In the genomic region with DNA sequence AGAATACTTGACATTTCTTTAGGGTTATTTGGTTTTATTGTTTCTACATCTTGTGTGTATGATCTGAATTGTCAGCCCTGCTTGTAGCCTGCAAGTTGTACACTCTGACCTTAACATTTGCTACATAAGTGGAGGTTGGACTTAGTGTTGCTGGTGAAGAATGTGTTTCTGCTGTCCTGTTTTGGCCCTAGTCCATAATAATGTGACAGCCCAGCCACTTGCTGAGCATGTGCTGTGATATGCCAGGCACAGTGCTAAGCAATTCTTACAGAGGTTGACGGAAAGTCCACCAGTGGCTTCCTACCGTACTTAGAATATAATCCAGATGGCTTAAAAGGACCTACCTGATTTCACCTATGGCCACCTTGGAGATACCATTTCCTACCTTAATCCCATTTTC, we compare ENCODE assay signal across 28 cellular contexts.
"Had no signal": no experiment of that assay in that cellular context is flagged by ENCODE, and none has a peak within 500 bp of the region (broad histone marks: within the 10 kb centered on the region; RNA-seq: fewer than 3 reads in every experiment).

No MANE protein-coding gene starts in this region.

- H3K27ac ChIP-seq: lower lobe of right lung, neural progenitor cell, neutrophil, parathyroid adenoma, psoas muscle, right lobe of liver, tibial nerve, vagina had no signal

- H2AFZ ChIP-seq: neural progenitor cell, parathyroid adenoma had no signal

- H3K9me3 Mint-ChIP-seq: type B pancreatic cell had no signal

- H3K4me3 Mint-ChIP-seq: immature natural killer cell; mesothelial cell of epicardium; naive B cell; natural killer cell; nephron progenitor cell; neural progenitor cell; stimulated activated memory B cell treated with anti-CD40 and anti-IgM and Interleukin-4, amounts not matched to agents 10 μg/mL and 1 μg/mL and 100 μg/mL, for 72 hours; stimulated activated naive CD8-positive, alpha-beta T cell treated with anti-CD3 and anti-CD28 coated beads, Interleukin-15, amount 100 ng/mL, for 72 hours; type B pancreatic cell had no signal

- H3K4me1 ChIP-seq: lower lobe of right lung, neural progenitor cell, parathyroid adenoma, psoas muscle, right lobe of liver, tibial nerve, vagina had no signal

- H3K9me3 ChIP-seq: lower lobe of right lung, neutrophil, psoas muscle, right lobe of liver, vagina had no signal

- DNase-seq: hypothalamus; immature natural killer cell; kidney; lower lobe of right lung; mammary epithelial cell; mesendoderm; naive B cell; natural killer cell; nephron progenitor cell; occipital lobe; psoas muscle; right lobe of liver; stimulated activated CD4-positive, alpha-beta T cell treated with anti-CD3 and anti-CD28 coated beads, Interleukin-1b, Interleukin-23, amount 100 ng/mL, for 48 hours; stimulated activated CD4-positive, alpha-beta T cell treated with anti-CD3 and anti-CD28 coated beads, Interleukin-2, amount 100 ng/mL, for 48 hours; stimulated activated CD4-positive, alpha-beta T cell treated with anti-CD3 and anti-CD28 coated beads, Interleukin-4, amount 100 ng/mL, for 4 hours; stimulated activated CD8-positive, alpha-beta memory T cell treated with anti-CD3 and anti-CD28 coated beads, Interleukin-4, amount 100 ng/mL, for 48 hours; stimulated activated naive CD4-positive, alpha-beta T cell treated with Interleukin-2 at 50 U/mL for 16 hours; stimulated activated naive CD8-positive, alpha-beta T cell treated with anti-CD3 and anti-CD28 coated beads, Interleukin-15, amount 100 ng/mL, for 72 hours; substantia nigra had no signal

- H3K79me2 ChIP-seq: parathyroid adenoma had no signal

- H3K9ac ChIP-seq: neural progenitor cell, parathyroid adenoma had no signal

- H3K27me3 ChIP-seq: neural progenitor cell, neutrophil, right lobe of liver, tibial nerve, vagina had no signal

- H3K27me3 Mint-ChIP-seq: naive B cell; stimulated activated memory B cell treated with anti-CD40 and anti-IgM and Interleukin-4, amounts not matched to agents 10 μg/mL and 1 μg/mL and 100 μg/mL, for 72 hours; stimulated activated naive CD8-positive, alpha-beta T cell treated with anti-CD3 and anti-CD28 coated beads, Interleukin-15, amount 100 ng/mL, for 72 hours had no signal

- H3K4me2 ChIP-seq: neural progenitor cell, smooth muscle cell had no signal

- H3K4me1 Mint-ChIP-seq: immature natural killer cell; mesothelial cell of epicardium; naive B cell; natural killer cell; nephron progenitor cell; neural progenitor cell; stimulated activated memory B cell treated with anti-CD40 and anti-IgM and Interleukin-4, amounts not matched to agents 10 μg/mL and 1 μg/mL and 100 μg/mL, for 72 hours; stimulated activated naive CD8-positive, alpha-beta T cell treated with anti-CD3 and anti-CD28 coated beads, Interleukin-15, amount 100 ng/mL, for 72 hours had no signal

- H3K36me3 Mint-ChIP-seq: immature natural killer cell; mesothelial cell of epicardium; naive B cell; neural progenitor cell; stimulated activated memory B cell treated with anti-CD40 and anti-IgM and Interleukin-4, amounts not matched to agents 10 μg/mL and 1 μg/mL and 100 μg/mL, for 72 hours; type B pancreatic cell had no signal

- H3K36me3 ChIP-seq: lower lobe of right lung, neural progenitor cell, neutrophil, right lobe of liver, tibial nerve, vagina had no signal

- H3K27ac Mint-ChIP-seq: immature natural killer cell; mesothelial cell of epicardium; naive B cell; natural killer cell; nephron progenitor cell; neural progenitor cell; stimulated activated memory B cell treated with anti-CD40 and anti-IgM and Interleukin-4, amounts not matched to agents 10 μg/mL and 1 μg/mL and 100 μg/mL, for 72 hours; stimulated activated naive CD8-positive, alpha-beta T cell treated with anti-CD3 and anti-CD28 coated beads, Interleukin-15, amount 100 ng/mL, for 72 hours; type B pancreatic cell had no signal

- ATAC-seq: lower lobe of right lung; natural killer cell; psoas muscle; right lobe of liver; stimulated activated memory B cell treated with anti-CD40 and anti-IgM and Interleukin-4, amounts not matched to agents 10 μg/mL and 1 μg/mL and 100 μg/mL, for 72 hours; stimulated activated naive CD8-positive, alpha-beta T cell treated with anti-CD3 and anti-CD28 coated beads, Interleukin-15, amount 100 ng/mL, for 72 hours had no signal

- H3K4me3 ChIP-seq: lower lobe of right lung, neural progenitor cell, psoas muscle, right lobe of liver, smooth muscle cell, tibial nerve, vagina had no signal
